In the genomic region with DNA sequence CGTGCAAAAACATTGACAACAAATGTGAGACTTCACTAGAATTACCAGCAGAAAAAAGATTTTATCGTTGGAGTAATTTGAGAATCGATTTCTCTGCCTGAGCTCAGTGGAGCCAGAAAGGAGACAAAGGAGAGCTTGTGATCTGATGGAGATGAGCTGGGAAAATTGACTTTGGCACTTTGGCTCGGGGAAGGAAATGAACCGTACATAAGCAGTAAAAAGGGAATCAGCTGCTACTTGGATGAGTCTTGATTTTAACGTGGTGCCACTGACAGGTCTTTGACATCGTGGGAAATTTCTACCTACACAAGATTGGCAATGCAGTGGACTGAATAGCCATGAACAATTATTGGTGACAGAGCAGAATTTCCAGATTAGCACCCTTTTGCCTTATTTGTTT, we compare ENCODE assay signal across 18 cellular contexts.
"Had no signal": no experiment of that assay in that cellular context is flagged by ENCODE, and none has a peak within 500 bp of the region (broad histone marks: within the 10 kb centered on the region; RNA-seq: fewer than 3 reads in every experiment).

No MANE protein-coding gene starts in this region.

- H3K79me2 ChIP-seq: parathyroid adenoma had no signal

- H3K27me3 ChIP-seq: breast epithelium, heart right ventricle, thyroid gland had no signal

- H3K4me1 Mint-ChIP-seq: stimulated activated naive B cell treated with anti-CD40 and anti-IgM and Interleukin-4, amounts not matched to agents 10 μg/mL and 1 μg/mL and 100 μg/mL, for 72 hours had no signal

- DNase-seq: activated CD4-positive, alpha-beta T cell treated with anti-CD3 and anti-CD28 coated beads for 1 hour; activated CD4-positive, alpha-beta T cell treated with anti-CD3 and anti-CD28 coated beads, Interleukin-2, amount 50 U/mL, for 4 hours; activated naive CD4-positive, alpha-beta T cell treated with anti-CD3 and anti-CD28 coated beads for 36 hours; activated naive CD8-positive, alpha-beta T cell treated with anti-CD3 and anti-CD28 coated beads, Interleukin-2, amount 50 U/mL, for 24 hours; aorta; effector memory CD4-positive, alpha-beta T cell; heart right ventricle; left cardiac atrium; lower lobe of right lung; midbrain; stimulated activated CD4-positive, alpha-beta T cell treated with anti-CD3 and anti-CD28 coated beads, Interleukin-2, amount 100 ng/mL, for 48 hours; stimulated activated naive B cell treated with anti-CD40 and anti-IgM and Interleukin-4, amounts not matched to agents 10 μg/mL and 1 μg/mL and 100 μg/mL, for 72 hours; T1000; thyroid gland had no signal

- H3K27ac Mint-ChIP-seq: activated naive CD4-positive, alpha-beta T cell treated with anti-CD3 and anti-CD28 coated beads for 36 hours; activated naive CD8-positive, alpha-beta T cell treated with anti-CD3 and anti-CD28 coated beads, Interleukin-2, amount 50 U/mL, for 24 hours; activated T-helper 17 cell treated with anti-CD3 and anti-CD28 coated beads, Interleukin-2, amount 50 U/mL, for 72 hours; dendritic cell treated with granulocyte-macrophage colony-stimulating factor and Interleukin-4, amounts not matched to agents 40 ng/mL and 50 ng/mL, for 4 days; stimulated activated naive B cell treated with anti-CD40 and anti-IgM and Interleukin-4, amounts not matched to agents 10 μg/mL and 1 μg/mL and 100 μg/mL, for 72 hours had no signal

- H3K9me3 Mint-ChIP-seq: activated naive CD4-positive, alpha-beta T cell treated with anti-CD3 and anti-CD28 coated beads for 36 hours; activated T-helper 17 cell treated with anti-CD3 and anti-CD28 coated beads, Interleukin-2, amount 50 U/mL, for 72 hours had no signal

- H3K27me3 Mint-ChIP-seq: dendritic cell treated with granulocyte-macrophage colony-stimulating factor and Interleukin-4, amounts not matched to agents 40 ng/mL and 50 ng/mL, for 4 days; stimulated activated naive B cell treated with anti-CD40 and anti-IgM and Interleukin-4, amounts not matched to agents 10 μg/mL and 1 μg/mL and 100 μg/mL, for 72 hours had no signal

- H3K4me1 ChIP-seq: breast epithelium, heart right ventricle, lower lobe of right lung, thyroid gland had no signal

- H3K27ac ChIP-seq: breast epithelium, heart right ventricle, lower lobe of right lung, parathyroid adenoma, thyroid gland had no signal

- H3K4me3 ChIP-seq: breast epithelium, heart right ventricle, lower lobe of right lung, thyroid gland had no signal

- H2AFZ ChIP-seq: parathyroid adenoma had no signal

- H3K36me3 Mint-ChIP-seq: stimulated activated naive B cell treated with anti-CD40 and anti-IgM and Interleukin-4, amounts not matched to agents 10 μg/mL and 1 μg/mL and 100 μg/mL, for 72 hours had no signal

- H3K4me3 Mint-ChIP-seq: activated naive CD4-positive, alpha-beta T cell treated with anti-CD3 and anti-CD28 coated beads for 36 hours; activated naive CD8-positive, alpha-beta T cell treated with anti-CD3 and anti-CD28 coated beads, Interleukin-2, amount 50 U/mL, for 24 hours; activated T-helper 17 cell treated with anti-CD3 and anti-CD28 coated beads, Interleukin-2, amount 50 U/mL, for 72 hours; dendritic cell treated with granulocyte-macrophage colony-stimulating factor and Interleukin-4, amounts not matched to agents 40 ng/mL and 50 ng/mL, for 4 days; stimulated activated naive B cell treated with anti-CD40 and anti-IgM and Interleukin-4, amounts not matched to agents 10 μg/mL and 1 μg/mL and 100 μg/mL, for 72 hours had no signal

- H3K9me3 ChIP-seq: breast epithelium, lower lobe of right lung, thyroid gland had no signal

- H3K9ac ChIP-seq: parathyroid adenoma had no signal

- H3K36me3 ChIP-seq: breast epithelium, heart right ventricle, lower lobe of right lung, thyroid gland had no signal
